16 cellular contexts compared by ENCODE assay signal in genomic region chr1:111597433-111597832, GRCh38. TPM values are rescaled to one million over a fixed set of nuclear protein-coding genes. Genes with fewer than 3 reads are reported as not detected.
DNase-seq lines count a peak whose midpoint lies in the region; ATAC-seq lines count a peak whose summit lies in the region.
"Had no signal": no experiment of that assay in that cellular context is flagged by ENCODE, and none has a peak within 500 bp of the region (broad histone marks: within the 10 kb centered on the region; RNA-seq: fewer than 3 reads in every experiment).

No MANE protein-coding gene starts in this region.

- DNase-seq in AG08396 (ENCODE audit: low spot score): peak; percentile 7
- DNase-seq in GM23248: peak; percentile 54
- DNase-seq in adipocyte (ENCODE audit: low read depth): peak; percentile 57
- DNase-seq in sciatic nerve (ENCODE audit: low spot score): no peak
- no peak for DNase-seq in NCI-H1105 treated with DMSO at 0.1 percent for 48 hours (lab: John Stamatoyannopoulos, UW)
- no peak for DNase-seq in GOT3 (lab: John Stamatoyannopoulos, UW)
- DNase-seq: activated naive CD4-positive, alpha-beta T cell treated with anti-CD3 and anti-CD28 coated beads, Interleukin-2, amount 10 ng/mL, durations not matched to agents 7 days and 5 days; central memory CD4-positive, alpha-beta T cell; EL; stimulated activated CD8-positive, alpha-beta memory T cell treated with anti-CD3 and anti-CD28 coated beads, Interleukin-4, amount 100 ng/mL, for 48 hours had no signal

- ATAC-seq in HG02759 (IDR thresholded peaks at IDR 0.05; ENCODE audit: unreplicated experiment) (no peak), sciatic nerve (no peak)
- ATAC-seq: activated CD4-positive, CD25-positive, alpha-beta regulatory T cell treated with anti-CD3 and anti-CD28 coated beads, Interleukin-2, amount 50 U/mL, for 24 hours; HCT116; SK-N-SH treated with all-trans-retinoic acid at 6 μM for 48 hours had no signal

- intact Hi-C loops in sciatic nerve (cut with DNase I): no loop called here

- peak overlapping the region; percentile 2 for H3K4me2 ChIP-seq in GM23248 (ENCODE audit: unreplicated experiment)
- H3K4me2 ChIP-seq: BLaER1 had no signal

- H3K9ac ChIP-seq in GM23248: no peak overlapping the region
- no peak overlapping the region for H3K9ac ChIP-seq in adipocyte (ENCODE audit: low read length)
- H3K9ac ChIP-seq in muscle layer of colon (ENCODE audit: low read length): no peak overlapping the region
- H3K9ac ChIP-seq: BLaER1 had no signal

- no peak overlapping the region for H3K4me3 ChIP-seq in GM23248
- peak overlapping the region; percentile 15 for H3K4me3 ChIP-seq in adipocyte (ENCODE audit: low read length)
- H3K4me3 ChIP-seq in muscle layer of colon (ENCODE audit: low read depth in 1 of 2, low read length in 2 of 2): no peak overlapping the region
- H3K4me3 ChIP-seq: BLaER1 had no signal

- H4K20me1 ChIP-seq in GM23248 (ENCODE audit: insufficient read depth): no peaks in the 10 kb centered on the region
- H4K20me1 ChIP-seq: BLaER1 had no signal

- no peaks in the 10 kb centered on the region for H3K79me2 ChIP-seq in GM23248 (ENCODE audit: insufficient read depth)

- no peaks in the 10 kb centered on the region for H3K27me3 ChIP-seq in GM23248 (replicated peaks; ENCODE audit: insufficient read depth)
- no peaks in the 10 kb centered on the region for H3K27me3 ChIP-seq in adipocyte (replicated peaks; ENCODE audit: control insufficient read depth, insufficient read depth, low read length)
- H3K27me3 ChIP-seq in muscle layer of colon (ENCODE audit: control insufficient read depth in 1 of 2, insufficient read depth in 2 of 2, low read length in 2 of 2): no peaks in the 10 kb centered on the region
- H3K27me3 ChIP-seq: BLaER1 had no signal

- H3K4me1 ChIP-seq in GM23248 (ENCODE audit: insufficient read depth) (peaks cover 17% of the 10 kb centered on the region), adipocyte (ENCODE audit: control insufficient read depth, insufficient read depth, low read length) (peaks cover 26% of the 10 kb centered on the region), muscle layer of colon (ENCODE audit: insufficient read depth, low read length) (peaks cover 70% of the 10 kb centered on the region)

- in situ Hi-C loops in GM23248 (cut with MboI): no loop called here

- WGBS in GM23248 (ENCODE audit: low coverage in 1 of 2, low lambda C conversion rate in 2 of 2, missing lambda C conversion rate in 2 of 2), 2 experiments: 16 to 25% methylated on average over 5 of the region's 5 CpGs

- no peak overlapping the region for H3K27ac ChIP-seq in GM23248
- peak overlapping the region; percentile 22 for H3K27ac ChIP-seq in muscle layer of colon (ENCODE audit: low read depth, low read length)
- H3K27ac ChIP-seq: BLaER1 had no signal

- H3F3A ChIP-seq in GM23248 (ENCODE audit: insufficient read depth): peaks cover 27% of the 10 kb centered on the region

- no peaks in the 10 kb centered on the region for H3K9me2 ChIP-seq in GM23248 (ENCODE audit: insufficient read depth)

- peak overlapping the region; percentile 49 for H2AFZ ChIP-seq in GM23248

- H3K36me3 ChIP-seq in GM23248 (ENCODE audit: low read depth): no peaks in the 10 kb centered on the region
- no peaks in the 10 kb centered on the region for H3K36me3 ChIP-seq in adipocyte (ENCODE audit: control insufficient read depth, insufficient read depth, low read length, severe bottlenecking)
- no peaks in the 10 kb centered on the region for H3K36me3 ChIP-seq in muscle layer of colon (ENCODE audit: insufficient read depth, low read length)
- H3K36me3 ChIP-seq: BLaER1 had no signal

- no peaks in the 10 kb centered on the region for H3K9me3 ChIP-seq in GM23248 (ENCODE audit: low read depth)
- H3K9me3 ChIP-seq in adipocyte (ENCODE audit: control insufficient read depth, low read length): no peaks in the 10 kb centered on the region
- H3K9me3 ChIP-seq in muscle layer of colon (ENCODE audit: low read length): no peaks in the 10 kb centered on the region

RNA-seq across cellular contexts. Expression of gene RAP1A, which starts 22.2 kb away (rescaled TPM):
- 29.5 and 37.6 TPM in 2 replicates for total RNA-seq in GM23248 (2014; rRNA removed; shearing (Covaris generic))
- polyA plus RNA-seq in GM23248 (2016; fragmentation: Nextera tagmentation; extraction: Ambion mirVana): 40.0 and 43.1 TPM in 2 replicates
- total RNA-seq in sciatic nerve: 97.0 TPM

Comparison
In these comparisons a context has a peak if more than half of its experiments do, and no peak if none do; other contexts are left out.
1. DNase-seq: peak in AG08396 (single experiment), GM23248 (single experiment) and adipocyte (single experiment); none in sciatic nerve (single experiment), NCI-H1105 treated with DMSO at 0.1 percent for 48 hours (single experiment) and GOT3 (single experiment).